In genomic region chr6:116200619-116201249, GRCh38 we compare ENCODE assay signal across 19 cellular contexts.
"Had no signal": no experiment of that assay in that cellular context is flagged by ENCODE, and none has a peak within 500 bp of the region (broad histone marks: within the 10 kb centered on the region; RNA-seq: fewer than 3 reads in every experiment).

No MANE protein-coding gene starts in this region.

- H3K27me3 Mint-ChIP-seq: activated CD8-positive, alpha-beta memory T cell treated with anti-CD3 and anti-CD28 coated beads, Interleukin-2, amount 10 ng/mL, durations not matched to agents 7 days and 5 days; activated naive CD8-positive, alpha-beta T cell; central memory CD8-positive, alpha-beta T cell had no signal

- H3K4me1 ChIP-seq: testis had no signal

- ATAC-seq: activated CD8-positive, alpha-beta memory T cell treated with anti-CD3 and anti-CD28 coated beads, Interleukin-2, amount 10 ng/mL, durations not matched to agents 7 days and 5 days; left cardiac atrium; stimulated activated naive CD8-positive, alpha-beta T cell treated with anti-CD3 and anti-CD28 coated beads, Interleukin-15, Interleukin-2, amounts not matched to agents 100 U/mL and 50 U/mL, for 24 hours had no signal

- H3K4me3 Mint-ChIP-seq: activated CD8-positive, alpha-beta memory T cell treated with anti-CD3 and anti-CD28 coated beads, Interleukin-2, amount 10 ng/mL, durations not matched to agents 7 days and 5 days; activated naive CD8-positive, alpha-beta T cell; central memory CD8-positive, alpha-beta T cell; nephron had no signal

- H3K4me3 ChIP-seq: ovary, testis had no signal

- H3K27ac Mint-ChIP-seq: activated CD8-positive, alpha-beta memory T cell treated with anti-CD3 and anti-CD28 coated beads, Interleukin-2, amount 10 ng/mL, durations not matched to agents 7 days and 5 days; activated naive CD8-positive, alpha-beta T cell had no signal

- H3K9me3 ChIP-seq: ovary, testis had no signal

- H3K27ac ChIP-seq: epithelial cell of prostate, ovary, testis had no signal

- H3K9me3 Mint-ChIP-seq: central memory CD8-positive, alpha-beta T cell; nephron had no signal

- H3K4me1 Mint-ChIP-seq: central memory CD8-positive, alpha-beta T cell had no signal

- H3K27me3 ChIP-seq: ovary, testis had no signal

- H3K36me3 Mint-ChIP-seq: activated CD8-positive, alpha-beta memory T cell treated with anti-CD3 and anti-CD28 coated beads, Interleukin-2, amount 10 ng/mL, durations not matched to agents 7 days and 5 days had no signal

- H3K36me3 ChIP-seq: ovary had no signal

- DNase-seq: activated CD4-positive, alpha-beta T cell treated with anti-CD3 and anti-CD28 coated beads for 1 hour; activated CD4-positive, alpha-beta T cell treated with anti-CD3 and anti-CD28 coated beads, Interleukin-2, amount 50 U/mL, for 48 hours; activated CD8-positive, alpha-beta memory T cell treated with anti-CD3 and anti-CD28 coated beads, Interleukin-2, amount 10 ng/mL, durations not matched to agents 7 days and 5 days; activated gamma-delta T cell; activated T-cell treated with anti-CD3 and anti-CD28 coated beads, Interleukin-2, amount 50 U/mL, for 48 hours; anterior cingulate cortex; effector memory CD4-positive, alpha-beta T cell; hypothalamus; left cardiac atrium; mesenchymal stem cell; ovary; stimulated activated CD4-positive, alpha-beta T cell treated with anti-CD3 and anti-CD28 coated beads, Interleukin-2, amount 100 ng/mL, for 48 hours; stimulated activated naive CD8-positive, alpha-beta T cell treated with anti-CD3 and anti-CD28 coated beads, Interleukin-15, Interleukin-2, amounts not matched to agents 100 U/mL and 50 U/mL, for 24 hours; T-helper 9 cell; testis had no signal
